16 cellular contexts compared by ENCODE assay signal in the genomic region with DNA sequence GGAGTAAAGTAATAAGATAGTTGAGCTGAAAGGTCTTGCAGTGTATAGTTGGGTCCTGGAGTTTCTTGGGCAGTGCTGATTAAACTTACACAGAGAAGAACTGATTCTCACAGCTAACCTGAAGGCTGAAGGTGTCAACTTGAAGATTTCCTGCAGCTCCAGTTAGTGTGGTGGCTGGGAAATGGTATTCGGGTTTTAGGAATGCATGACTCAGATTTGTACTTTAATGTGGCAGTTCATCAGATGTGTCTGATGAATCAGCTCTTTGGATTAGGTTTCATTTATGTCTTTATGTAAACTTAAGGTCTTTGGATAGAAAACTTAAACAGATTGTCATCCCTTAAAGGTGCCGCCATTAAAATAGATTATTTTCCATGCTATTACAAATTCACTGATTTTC.
A peak's percentile ranks its signal among the peaks of the same experiment; 100 is the strongest.
DNase-seq lines count a peak whose midpoint lies in the region; ATAC-seq, FAIRE-seq and TF ChIP-seq lines count a peak whose summit lies in the region.
"Had no signal": no experiment of that assay in that cellular context is flagged by ENCODE, and none has a peak within 500 bp of the region (broad histone marks: within the 10 kb centered on the region; RNA-seq: fewer than 3 reads in every experiment).

No MANE protein-coding gene starts in this region.

- H3K27me3 ChIP-seq in GM23248 (replicated peaks; ENCODE audit: insufficient read depth), result no peaks in the 10 kb centered on the region
- H3K27me3 ChIP-seq in CD8-positive, alpha-beta T cell (ENCODE audit: insufficient read depth, low read length), result no peaks in the 10 kb centered on the region

- TF ChIP-seq CTCF in epithelial cell of proximal tubule (conservative IDR thresholded peaks at IDR 0.05; ENCODE audit: low read depth, low read length), result no peak
- TF ChIP-seq CTCF in CD8-positive, alpha-beta T cell (IDR thresholded peaks at IDR 0.05), result no peak

- H3K9me2 ChIP-seq in GM23248 (ENCODE audit: insufficient read depth), result no peaks in the 10 kb centered on the region

- no peak for ATAC-seq in HG03520 (IDR thresholded peaks at IDR 0.05; ENCODE audit: unreplicated experiment)
- no peak for ATAC-seq in CD8-positive, alpha-beta T cell
- ATAC-seq: stimulated activated naive CD8-positive, alpha-beta T cell treated with anti-CD3 and anti-CD28 coated beads, Interleukin-15, amount 100 ng/mL, for 72 hours had no signal

- no peaks in the 10 kb centered on the region for H3K79me2 ChIP-seq in GM23248 (ENCODE audit: insufficient read depth)

- in situ Hi-C loops in GM23248 (cut with MboI), result no loop called here

- H4K20me1 ChIP-seq in GM23248 (ENCODE audit: insufficient read depth), result no peaks in the 10 kb centered on the region

- FAIRE-seq in RCC 7860 (lab: Jason Lieb, UNC), result peak; percentile 96
- FAIRE-seq: endometrium, small intestine had no signal

- no peak overlapping the region for H3K27ac ChIP-seq in GM23248
- no peak overlapping the region for H3K27ac ChIP-seq in CD8-positive, alpha-beta T cell (ENCODE audit: low read depth, low read length)

- H3K9me3 Mint-ChIP-seq in CD8-positive, alpha-beta T cell, result no peaks in the 10 kb centered on the region
- H3K9me3 Mint-ChIP-seq: stimulated activated naive CD8-positive, alpha-beta T cell treated with anti-CD3 and anti-CD28 coated beads, Interleukin-15, amount 100 ng/mL, for 72 hours had no signal

- intact Hi-C loops in CD8-positive, alpha-beta T cell (cut with DNase I, micrococcal nuclease), result no loop called here

- no peaks in the 10 kb centered on the region for H3K36me3 ChIP-seq in GM23248 (ENCODE audit: low read depth)
- no peaks in the 10 kb centered on the region for H3K36me3 ChIP-seq in CD8-positive, alpha-beta T cell (ENCODE audit: insufficient read depth, low read length)

- no peak overlapping the region for H2AFZ ChIP-seq in GM23248

- 18 to 27% methylated on average over 2 of the region's 2 CpGs for WGBS in GM23248 (ENCODE audit: low coverage in 1 of 2, low lambda C conversion rate in 2 of 2, missing lambda C conversion rate in 2 of 2), 2 experiments

- H3K4me1 ChIP-seq in GM23248 (ENCODE audit: insufficient read depth), result no peaks in the 10 kb centered on the region
- H3K4me1 ChIP-seq in CD8-positive, alpha-beta T cell (ENCODE audit: insufficient read depth, low read length), result no peaks in the 10 kb centered on the region

- CTCF ChIA-PET in CD8-positive, alpha-beta T cell (lab: Charles Lee), result no interaction called here

- DNase-seq in GM23248 (peak; percentile 2), RCC 7860 (ENCODE audit: low spot score) (peak; percentile 71), epithelial cell of proximal tubule (ENCODE audit: low read depth) (peak; percentile 36), renal cortical epithelial cell (ENCODE audit: low read depth) (peak; percentile 86), GOT3 (lab: John Stamatoyannopoulos, UW) (no peak)
- DNase-seq in CD8-positive, alpha-beta T cell, result no peak
- DNase-seq: activated CD4-positive, alpha-beta T cell treated with anti-CD3 and anti-CD28 coated beads, Interleukin-2, amount 50 U/mL, for 1 hour; CD4-positive, alpha-beta T cell; NCI-H1436; NCI-H510A treated with DMSO at 0.1 percent for 48 hours; occipital lobe; small intestine; stimulated activated naive CD8-positive, alpha-beta T cell treated with anti-CD3 and anti-CD28 coated beads, Interleukin-15, amount 100 ng/mL, for 72 hours had no signal

- no peaks in the 10 kb centered on the region for H3K4me1 Mint-ChIP-seq in CD8-positive, alpha-beta T cell (ENCODE audit: low read depth)
- H3K4me1 Mint-ChIP-seq: IgD-negative memory B cell; stimulated activated naive CD8-positive, alpha-beta T cell treated with anti-CD3 and anti-CD28 coated beads, Interleukin-15, amount 100 ng/mL, for 72 hours had no signal

- H3K36me3 Mint-ChIP-seq in CD8-positive, alpha-beta T cell, result no peaks in the 10 kb centered on the region
- H3K36me3 Mint-ChIP-seq: IgD-negative memory B cell had no signal

- no peak overlapping the region for H3K27ac Mint-ChIP-seq in CD8-positive, alpha-beta T cell
- H3K27ac Mint-ChIP-seq: CD4-positive, alpha-beta T cell; IgD-negative memory B cell; stimulated activated naive CD8-positive, alpha-beta T cell treated with anti-CD3 and anti-CD28 coated beads, Interleukin-15, amount 100 ng/mL, for 72 hours had no signal

- no peaks in the 10 kb centered on the region for H3F3A ChIP-seq in GM23248 (ENCODE audit: insufficient read depth)

- no peaks in the 10 kb centered on the region for H3K9me3 ChIP-seq in GM23248 (ENCODE audit: low read depth)
- H3K9me3 ChIP-seq in CD8-positive, alpha-beta T cell (ENCODE audit: low read length), result no peaks in the 10 kb centered on the region

- no peaks in the 10 kb centered on the region for H3K27me3 Mint-ChIP-seq in CD8-positive, alpha-beta T cell (ENCODE audit: low read depth)
- H3K27me3 Mint-ChIP-seq: CD4-positive, alpha-beta T cell; IgD-negative memory B cell; stimulated activated naive CD8-positive, alpha-beta T cell treated with anti-CD3 and anti-CD28 coated beads, Interleukin-15, amount 100 ng/mL, for 72 hours had no signal

- POLR2A ChIA-PET in CD8-positive, alpha-beta T cell (lab: Charles Lee), result no interaction called here

- no peak overlapping the region for H3K9ac ChIP-seq in GM23248

- no peak overlapping the region for H3K4me3 Mint-ChIP-seq in CD8-positive, alpha-beta T cell
- H3K4me3 Mint-ChIP-seq: CD4-positive, alpha-beta T cell; IgD-negative memory B cell; stimulated activated naive CD8-positive, alpha-beta T cell treated with anti-CD3 and anti-CD28 coated beads, Interleukin-15, amount 100 ng/mL, for 72 hours had no signal

- H3K4me3 ChIP-seq in GM23248 (no peak overlapping the region), epithelial cell of proximal tubule (ENCODE audit: low read depth, low read length) (no peak overlapping the region)
- no peak overlapping the region for H3K4me3 ChIP-seq in CD8-positive, alpha-beta T cell (ENCODE audit: low read depth, low read length)

- no peak overlapping the region for H3K4me2 ChIP-seq in GM23248 (ENCODE audit: unreplicated experiment)

Comparison
In these comparisons a context has a peak if more than half of its experiments do, and no peak if none do; other contexts are left out.
1. DNase-seq: peak in GM23248 (single experiment), RCC 7860 (single experiment), epithelial cell of proximal tubule (single experiment) and renal cortical epithelial cell (single experiment); none in GOT3 (single experiment) and CD8-positive, alpha-beta T cell (0 of 7).